ENCODE assay signal across 12 cellular contexts in genomic region chr19:38796154-38796553, GRCh38. TPM values are rescaled to one million over a fixed set of nuclear protein-coding genes. Genes with fewer than 3 reads are reported as not detected.
"Had no signal": no experiment of that assay in that cellular context is flagged by ENCODE, and none has a peak within 500 bp of the region (broad histone marks: within the 10 kb centered on the region; RNA-seq: fewer than 3 reads in every experiment).

No MANE protein-coding gene starts in this region.

- DNase-seq: GM23248, GOT3, H7, H9, HCEC 1CT, HFFc6 had no signal

- H3K9ac ChIP-seq: GM23248 had no signal

- H3K27ac Mint-ChIP-seq: GM23338, H9, HFFc6 had no signal

- H3K4me3 Mint-ChIP-seq: GM23338, H9, HFFc6 had no signal

- H3K4me2 ChIP-seq: GM23338 had no signal

- H3K36me3 ChIP-seq: HAP-1 had no signal

- FAIRE-seq: H1, H54 had no signal

- H3K4me3 ChIP-seq: GM23248, GM23338, HAP-1 had no signal

- H3K9me3 ChIP-seq: HAP-1 had no signal

- H3K9me3 Mint-ChIP-seq: HFFc6 had no signal

- H3K27ac ChIP-seq: GM23248 had no signal

- ATAC-seq: GM23338, HCT116 had no signal

- H2AFZ ChIP-seq: GM23248, GM23338 had no signal

RNA-seq across cellular contexts. Expression of gene LGALS7B, which starts 7.2 kb away (rescaled TPM):
- total RNA-seq: GM23248, H1, H4, H7, HFFc6 had no signal
- polyA plus RNA-seq: GM23248 had no signal

RNA-seq across cellular contexts. Expression of gene LGALS4, which starts 16.6 kb away (rescaled TPM):
- total RNA-seq: GM23248, H7 had no signal
- polyA plus RNA-seq: GM23338 had no signal

RNA-seq across cellular contexts. Expression of gene LGALS7, which starts 22.8 kb away (rescaled TPM):
- total RNA-seq: GM23248, GM23338, H1, H4, H9, HFFc6 had no signal
- polyA plus RNA-seq: GM23248 had no signal

RNA-seq across cellular contexts. Expression of gene CAPN12, which starts 51.9 kb away (rescaled TPM):
- total RNA-seq: H4 had no signal
